In the genomic region with DNA sequence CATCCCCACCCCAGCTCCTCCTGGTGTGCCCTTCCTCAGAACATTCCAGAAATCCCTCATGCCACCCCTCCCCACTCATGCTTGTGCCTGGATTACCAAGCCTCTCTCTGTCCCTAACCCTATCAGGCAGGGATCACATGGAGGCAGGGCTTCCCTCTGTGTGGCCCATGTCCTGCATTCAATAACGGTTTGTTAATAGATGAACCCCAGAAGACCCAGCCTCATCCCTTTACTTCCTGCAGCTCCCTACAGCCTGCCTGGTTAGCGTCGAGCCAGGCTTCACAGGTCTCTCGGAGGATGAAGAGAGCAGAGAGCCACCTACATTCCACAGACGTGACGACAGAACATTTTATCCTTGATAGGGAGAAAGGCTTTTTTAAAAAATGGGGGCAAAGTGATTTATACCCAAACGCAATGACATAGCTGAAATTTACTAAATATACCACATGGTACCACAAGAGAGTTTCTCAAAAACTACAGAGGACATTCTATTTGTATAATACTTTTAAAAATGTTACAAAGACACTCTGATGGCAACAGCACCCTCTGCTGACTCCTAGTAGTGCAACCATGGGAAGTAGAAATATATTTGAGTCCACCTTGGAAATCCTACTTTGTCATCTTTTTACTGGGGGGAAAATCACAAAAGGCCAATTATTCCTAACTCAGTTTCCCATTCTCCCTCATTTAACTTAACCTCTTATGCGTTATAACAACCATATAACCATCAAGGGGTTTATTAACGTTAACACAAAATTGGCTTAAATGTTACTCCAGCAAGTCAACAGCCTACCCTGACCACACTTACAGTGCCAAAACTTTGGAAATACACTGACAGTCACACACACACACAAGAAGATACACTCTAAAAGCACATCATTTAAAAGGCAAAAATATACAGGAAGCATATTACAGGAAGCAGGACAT, we compare ENCODE assay signal across 9 cellular contexts. TPM values are rescaled to one million over a fixed set of nuclear protein-coding genes. Genes with fewer than 3 reads are reported as not detected.
DNase-seq lines count a peak whose midpoint lies in the region; ATAC-seq and TF ChIP-seq lines count a peak whose summit lies in the region.
"Had no signal": no experiment of that assay in that cellular context is flagged by ENCODE, and none has a peak within 500 bp of the region (broad histone marks: within the 10 kb centered on the region; RNA-seq: fewer than 3 reads in every experiment).

No MANE protein-coding gene starts in this region.

- H3K27me3 Mint-ChIP-seq in GM23338 (ENCODE audit: insufficient read depth, low read depth, poor library complexity) (peaks cover 4% of the 10 kb centered on the region), neural progenitor cell (ENCODE audit: insufficient read depth, low read depth) (no peaks in the 10 kb centered on the region)

- H3K4me1 Mint-ChIP-seq in GM23338 = peaks cover 31% of the 10 kb centered on the region
- peaks cover 21% of the 10 kb centered on the region for H3K4me1 Mint-ChIP-seq in neural progenitor cell

- peak; percentile 70 to 88 for TF ChIP-seq CTCF in GM23338 (conservative IDR thresholded peaks at IDR 0.05; ENCODE audit: low read depth in 2 of 2)
- TF ChIP-seq CTCF in epithelial cell of proximal tubule (conservative IDR thresholded peaks at IDR 0.05; ENCODE audit: low read depth, low read length) = peak; percentile 78
- peak; percentile 85 for TF ChIP-seq CTCF in neural progenitor cell (IDR thresholded peaks at IDR 0.05)

- H3K27ac Mint-ChIP-seq in GM23338 (no peak overlapping the region), neural progenitor cell (peak overlapping the region; percentile 13)

- H3K36me3 ChIP-seq in GM23338 (ENCODE audit: insufficient read depth) (peaks cover 6% of the 10 kb centered on the region; the same call in 1 of the 2 replicates), neural progenitor cell (no peaks in the 10 kb centered on the region)

- H3K27me3 ChIP-seq in GM23338 (ENCODE audit: insufficient read depth) = no peaks in the 10 kb centered on the region
- H3K27me3 ChIP-seq in neural progenitor cell = no peaks in the 10 kb centered on the region

- H3K4me3 ChIP-seq in GM23338 (no peak overlapping the region), epithelial cell of proximal tubule (ENCODE audit: low read depth, low read length) (no peak overlapping the region), neural progenitor cell (no peak overlapping the region)

- no peak overlapping the region for H3K9ac ChIP-seq in neural progenitor cell

- H3F3A ChIP-seq in GM23338 (replicated peaks; ENCODE audit: low read depth) = no peaks in the 10 kb centered on the region
- H3F3A ChIP-seq in neural progenitor cell (ENCODE audit: low read depth) = peaks cover 4% of the 10 kb centered on the region

- H3K9me3 ChIP-seq in neural progenitor cell (ENCODE audit: low read depth) = no peaks in the 10 kb centered on the region

- ATAC-seq in GM23338 (peak; percentile 96), HG03378 (IDR thresholded peaks at IDR 0.05; ENCODE audit: unreplicated experiment) (no peak), GM21723 (IDR thresholded peaks at IDR 0.05; ENCODE audit: unreplicated experiment) (no peak), HG03025 (IDR thresholded peaks at IDR 0.05; ENCODE audit: low FRiP score, unreplicated experiment) (no peak)

- H3K4me1 ChIP-seq in GM23338 (ENCODE audit: insufficient read depth) = peaks cover 28% of the 10 kb centered on the region
- peaks cover 18% of the 10 kb centered on the region for H3K4me1 ChIP-seq in neural progenitor cell

- peak overlapping the region; percentile 67; the same call in 1 of the 2 replicates for H3K4me2 ChIP-seq in GM23338
- peak overlapping the region; percentile 23 for H3K4me2 ChIP-seq in neural progenitor cell

- H4K20me1 ChIP-seq in GM23338 (replicated peaks; ENCODE audit: insufficient read depth) (no peaks in the 10 kb centered on the region), neural progenitor cell (ENCODE audit: low read depth) (no peaks in the 10 kb centered on the region)

- H3K27ac ChIP-seq in GM23338 (ENCODE audit: low read depth) (no peak overlapping the region), neural progenitor cell (no peak overlapping the region)

- no peaks in the 10 kb centered on the region for H3K9me2 ChIP-seq in GM23338 (ENCODE audit: insufficient read depth)

- H3K9me3 Mint-ChIP-seq in GM23338 (peaks cover 10% of the 10 kb centered on the region; the same call in 2 of the 3 replicates), neural progenitor cell (peaks cover 9% of the 10 kb centered on the region)

- no peaks in the 10 kb centered on the region for H3K79me2 ChIP-seq in GM23338 (replicated peaks; ENCODE audit: insufficient read depth)
- H3K79me2 ChIP-seq in neural progenitor cell (ENCODE audit: low read depth) = no peaks in the 10 kb centered on the region

- peaks cover 7% of the 10 kb centered on the region; the same call in 2 of the 3 replicates for H3K36me3 Mint-ChIP-seq in GM23338 (ENCODE audit: low read depth)
- H3K36me3 Mint-ChIP-seq in neural progenitor cell = peaks cover 3% of the 10 kb centered on the region

- H2AFZ ChIP-seq in GM23338 = no peak overlapping the region
- peak overlapping the region; percentile 68 for H2AFZ ChIP-seq in neural progenitor cell (replicated peaks)

- H3K4me3 Mint-ChIP-seq in GM23338 = no peak overlapping the region
- no peak overlapping the region for H3K4me3 Mint-ChIP-seq in neural progenitor cell

- peak; percentile 72 for DNase-seq in DMS53 treated with DMSO at 0.1 percent for 48 hours (lab: John Stamatoyannopoulos, UW; ENCODE audit: unreplicated experiment)
- DNase-seq in GM23338 (ENCODE audit: low spot score) = peak; percentile 74
- DNase-seq in RKO (ENCODE audit: low spot score) = peak; percentile 61
- DNase-seq in epithelial cell of proximal tubule (ENCODE audit: low read depth) = peak; percentile 3
- DNase-seq in neural progenitor cell (ENCODE audit: low spot score) = peak; percentile 56

TF ChIP-seq in GM23338, 12 proteins besides CTCF, POLR2A, EP300 and RAD21:
- TF ChIP-seq, protein P1, sequence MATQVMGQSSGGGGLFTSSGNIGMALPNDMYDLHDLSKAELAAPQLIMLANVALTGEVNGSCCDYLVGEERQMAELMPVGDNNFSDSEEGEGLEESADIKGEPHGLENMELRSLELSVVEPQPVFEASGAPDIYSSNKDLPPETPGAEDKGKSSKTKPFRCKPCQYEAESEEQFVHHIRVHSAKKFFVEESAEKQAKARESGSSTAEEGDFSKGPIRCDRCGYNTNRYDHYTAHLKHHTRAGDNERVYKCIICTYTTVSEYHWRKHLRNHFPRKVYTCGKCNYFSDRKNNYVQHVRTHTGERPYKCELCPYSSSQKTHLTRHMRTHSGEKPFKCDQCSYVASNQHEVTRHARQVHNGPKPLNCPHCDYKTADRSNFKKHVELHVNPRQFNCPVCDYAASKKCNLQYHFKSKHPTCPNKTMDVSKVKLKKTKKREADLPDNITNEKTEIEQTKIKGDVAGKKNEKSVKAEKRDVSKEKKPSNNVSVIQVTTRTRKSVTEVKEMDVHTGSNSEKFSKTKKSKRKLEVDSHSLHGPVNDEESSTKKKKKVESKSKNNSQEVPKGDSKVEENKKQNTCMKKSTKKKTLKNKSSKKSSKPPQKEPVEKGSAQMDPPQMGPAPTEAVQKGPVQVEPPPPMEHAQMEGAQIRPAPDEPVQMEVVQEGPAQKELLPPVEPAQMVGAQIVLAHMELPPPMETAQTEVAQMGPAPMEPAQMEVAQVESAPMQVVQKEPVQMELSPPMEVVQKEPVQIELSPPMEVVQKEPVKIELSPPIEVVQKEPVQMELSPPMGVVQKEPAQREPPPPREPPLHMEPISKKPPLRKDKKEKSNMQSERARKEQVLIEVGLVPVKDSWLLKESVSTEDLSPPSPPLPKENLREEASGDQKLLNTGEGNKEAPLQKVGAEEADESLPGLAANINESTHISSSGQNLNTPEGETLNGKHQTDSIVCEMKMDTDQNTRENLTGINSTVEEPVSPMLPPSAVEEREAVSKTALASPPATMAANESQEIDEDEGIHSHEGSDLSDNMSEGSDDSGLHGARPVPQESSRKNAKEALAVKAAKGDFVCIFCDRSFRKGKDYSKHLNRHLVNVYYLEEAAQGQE (IDR thresholded peaks at IDR 0.05; ENCODE audit: unreplicated experiment) = no peak
- TF ChIP-seq POLR2AphosphoS5 (IDR thresholded peaks at IDR 0.05; ENCODE audit: low read depth) (no peak), STAT1 (IDR thresholded peaks at IDR 0.05; ENCODE audit: unreplicated experiment) (no peak), NANOG (IDR thresholded peaks at IDR 0.05; ENCODE audit: borderline replicate concordance) (no peak), EZH2 (IDR thresholded peaks at IDR 0.05; ENCODE audit: low read depth, unreplicated experiment) (no peak), EZH2phosphoT487 (IDR thresholded peaks at IDR 0.05; ENCODE audit: unreplicated experiment) (no peak)
- TF ChIP-seq, protein P2, sequence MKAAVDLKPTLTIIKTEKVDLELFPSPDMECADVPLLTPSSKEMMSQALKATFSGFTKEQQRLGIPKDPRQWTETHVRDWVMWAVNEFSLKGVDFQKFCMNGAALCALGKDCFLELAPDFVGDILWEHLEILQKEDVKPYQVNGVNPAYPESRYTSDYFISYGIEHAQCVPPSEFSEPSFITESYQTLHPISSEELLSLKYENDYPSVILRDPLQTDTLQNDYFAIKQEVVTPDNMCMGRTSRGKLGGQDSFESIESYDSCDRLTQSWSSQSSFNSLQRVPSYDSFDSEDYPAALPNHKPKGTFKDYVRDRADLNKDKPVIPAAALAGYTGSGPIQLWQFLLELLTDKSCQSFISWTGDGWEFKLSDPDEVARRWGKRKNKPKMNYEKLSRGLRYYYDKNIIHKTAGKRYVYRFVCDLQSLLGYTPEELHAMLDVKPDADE (IDR thresholded peaks at IDR 0.05) = no peak

RNA-seq across cellular contexts. Expression of a gene that starts 30.7 kb away (rescaled TPM):
- 0.21 and 4.1 TPM in 2 replicates for total RNA-seq in GM23338 (2014; rRNA removed; shearing (Covaris generic))
- polyA plus RNA-seq in GM23338 (2016; fragmentation: Nextera tagmentation; extraction: Ambion mirVana) = 0.53 TPM in 1 of 2 replicates, not detected in the other
- total RNA-seq in epithelial cell of proximal tubule = 0.40 and 0.87 TPM in 2 replicates
- 2.2 and 2.8 TPM in 2 replicates for total RNA-seq in neural progenitor cell (ENCODE audit: low replicate concordance)
- total RNA-seq: pulmonary artery endothelial cell had no signal

RNA-seq across cellular contexts. Expression of a gene that starts 31.4 kb away (rescaled TPM):
- 33.0 and 49.2 TPM in 2 replicates for total RNA-seq in GM23338 (2014; rRNA removed; shearing (Covaris generic))
- polyA plus RNA-seq in GM23338 (2016; fragmentation: Nextera tagmentation; extraction: Ambion mirVana) = 76.7 and 97.6 TPM in 2 replicates
- total RNA-seq in epithelial cell of proximal tubule (20.4 and 51.7 TPM in 2 replicates), neural progenitor cell (ENCODE audit: low replicate concordance) (24.0 and 28.4 TPM in 2 replicates)

Comparison
In these comparisons a context has a peak if more than half of its experiments do, and no peak if none do; other contexts are left out.
1. DNase-seq: peak in every context shown above with its lines; median percentile 74 in GM23338; 72 in DMS53 treated with DMSO at 0.1 percent for 48 hours; 61 in RKO; 56 in neural progenitor cell; 3 in epithelial cell of proximal tubule.